1 cellular context compared by ENCODE assay signal in genomic region chr19:11380653-11381534, GRCh38.
TF ChIP-seq lines count a peak whose summit lies in the region.

No MANE protein-coding gene starts in this region.

TF ChIP-seq in HepG2, 621 proteins besides CTCF, POLR2A, EP300 and RAD21 (continued from another document and continues in another):
- TF ChIP-seq ZBED4 (CRISPR knock-in tag; IDR thresholded peaks at IDR 0.05; ENCODE audit: borderline replicate concordance) (peak; percentile 41; the same call in 1 of the 2 replicates), HNF4G (IDR thresholded peaks at IDR 0.05; ENCODE audit: borderline replicate concordance, low read depth, low read length) (no peak), HNF4G (CRISPR knock-in tag; IDR thresholded peaks at IDR 0.05; ENCODE audit: borderline replicate concordance, low read depth) (peak; percentile 25; the same call in 1 of the 2 replicates), HBP1 (CRISPR knock-in tag; IDR thresholded peaks at IDR 0.05; ENCODE audit: low read depth) (0 out of 2 replicates have a peak, but pooled peaks have one; percentile 16), ZSCAN25 (CRISPR knock-in tag; IDR thresholded peaks at IDR 0.05) (peak; percentile 72; the same call in 1 of the 2 replicates), ZNF24 (IDR thresholded peaks at IDR 0.05) (no peak), ZNF10 (CRISPR knock-in tag; IDR thresholded peaks at IDR 0.05; ENCODE audit: borderline replicate concordance, low read depth) (no peak), IKZF4 (CRISPR knock-in tag; IDR thresholded peaks at IDR 0.05; ENCODE audit: borderline replicate concordance, low read depth, not compliant biosample characterization) (no peak), SSRP1 (CRISPR knock-in tag; IDR thresholded peaks at IDR 0.05) (no peak), ZNF501 (CRISPR knock-in tag; IDR thresholded peaks at IDR 0.05) (peak; percentile 93), MAFK (conservative IDR thresholded peaks at IDR 0.05 in 1 of 2, IDR thresholded peaks at IDR 0.05 in 1 of 2; ENCODE audit: low read length in 2 of 2) (no peak), ZNF780A (CRISPR knock-in tag; IDR thresholded peaks at IDR 0.05) (no peak), JUND (CRISPR knock-in tag; IDR thresholded peaks at IDR 0.05) (no peak), ZNF234 (CRISPR knock-in tag; conservative IDR thresholded peaks at IDR 0.05) (no peak), ZNF766 (CRISPR knock-in tag; IDR thresholded peaks at IDR 0.05; ENCODE audit: borderline replicate concordance) (0 out of 2 replicates have a peak, but pooled peaks have one; percentile 30), HDAC1 (CRISPR knock-in tag; IDR thresholded peaks at IDR 0.05) (peak; percentile 70), ZNF577 (CRISPR knock-in tag; IDR thresholded peaks at IDR 0.05; ENCODE audit: borderline replicate concordance, low read depth) (no peak), ZNF251 (CRISPR knock-in tag; IDR thresholded peaks at IDR 0.05) (no peak), SRSF9 (IDR thresholded peaks at IDR 0.05; ENCODE audit: borderline replicate concordance, insufficient read depth, low read depth, low read length, poor library complexity, severe bottlenecking) (no peak), ZNF180 (CRISPR knock-in tag; IDR thresholded peaks at IDR 0.05; ENCODE audit: borderline replicate concordance, low read depth) (no peak), SMAD9 (CRISPR knock-in tag; IDR thresholded peaks at IDR 0.05) (no peak), ZMAT3 (CRISPR knock-in tag; conservative IDR thresholded peaks at IDR 0.05) (0 out of 2 replicates have a peak, but pooled peaks have one; percentile 26), ZNF274 (CRISPR knock-in tag; IDR thresholded peaks at IDR 0.05) (peak; percentile 72; the same call in 1 of the 2 replicates), ZNF441 (CRISPR knock-in tag; IDR thresholded peaks at IDR 0.05; ENCODE audit: borderline replicate concordance) (peak; percentile 71; the same call in 1 of the 2 replicates), ZNF431 (CRISPR knock-in tag; IDR thresholded peaks at IDR 0.05; ENCODE audit: borderline replicate concordance, low read depth) (no peak), NPAS2 (CRISPR knock-in tag; IDR thresholded peaks at IDR 0.05; ENCODE audit: borderline replicate concordance) (no peak), E2F2 (CRISPR knock-in tag; IDR thresholded peaks at IDR 0.05; ENCODE audit: borderline replicate concordance) (no peak), ZNF883 (CRISPR knock-in tag; IDR thresholded peaks at IDR 0.05; ENCODE audit: not compliant biosample characterization) (peak; percentile 83), NFE2 (CRISPR knock-in tag; IDR thresholded peaks at IDR 0.05) (no peak), HDAC2 (CRISPR knock-in tag; IDR thresholded peaks at IDR 0.05) (peak; percentile 37), HCFC1 (IDR thresholded peaks at IDR 0.05; ENCODE audit: low read depth, low read length) (0 out of 2 replicates have a peak, but pooled peaks have one; percentile 19), POGZ (CRISPR knock-in tag; IDR thresholded peaks at IDR 0.05) (peak; percentile 62), HIVEP1 (CRISPR knock-in tag; IDR thresholded peaks at IDR 0.05) (peak; percentile 42; the same call in 1 of the 2 replicates), SKIL (CRISPR knock-in tag; IDR thresholded peaks at IDR 0.05; ENCODE audit: borderline replicate concordance) (no peak), ZBTB43 (CRISPR knock-in tag; conservative IDR thresholded peaks at IDR 0.05) (no peak), NFE2L1 (CRISPR knock-in tag; IDR thresholded peaks at IDR 0.05; ENCODE audit: borderline replicate concordance) (no peak), ZNF660 (CRISPR knock-in tag; IDR thresholded peaks at IDR 0.05; ENCODE audit: borderline replicate concordance, low read depth) (no peak), ZNF713 (CRISPR knock-in tag; IDR thresholded peaks at IDR 0.05) (no peak), BCL6 (CRISPR knock-in tag; IDR thresholded peaks at IDR 0.05) (peak; percentile 50; the same call in 1 of the 2 replicates)
- TF ChIP-seq, protein P1, sequence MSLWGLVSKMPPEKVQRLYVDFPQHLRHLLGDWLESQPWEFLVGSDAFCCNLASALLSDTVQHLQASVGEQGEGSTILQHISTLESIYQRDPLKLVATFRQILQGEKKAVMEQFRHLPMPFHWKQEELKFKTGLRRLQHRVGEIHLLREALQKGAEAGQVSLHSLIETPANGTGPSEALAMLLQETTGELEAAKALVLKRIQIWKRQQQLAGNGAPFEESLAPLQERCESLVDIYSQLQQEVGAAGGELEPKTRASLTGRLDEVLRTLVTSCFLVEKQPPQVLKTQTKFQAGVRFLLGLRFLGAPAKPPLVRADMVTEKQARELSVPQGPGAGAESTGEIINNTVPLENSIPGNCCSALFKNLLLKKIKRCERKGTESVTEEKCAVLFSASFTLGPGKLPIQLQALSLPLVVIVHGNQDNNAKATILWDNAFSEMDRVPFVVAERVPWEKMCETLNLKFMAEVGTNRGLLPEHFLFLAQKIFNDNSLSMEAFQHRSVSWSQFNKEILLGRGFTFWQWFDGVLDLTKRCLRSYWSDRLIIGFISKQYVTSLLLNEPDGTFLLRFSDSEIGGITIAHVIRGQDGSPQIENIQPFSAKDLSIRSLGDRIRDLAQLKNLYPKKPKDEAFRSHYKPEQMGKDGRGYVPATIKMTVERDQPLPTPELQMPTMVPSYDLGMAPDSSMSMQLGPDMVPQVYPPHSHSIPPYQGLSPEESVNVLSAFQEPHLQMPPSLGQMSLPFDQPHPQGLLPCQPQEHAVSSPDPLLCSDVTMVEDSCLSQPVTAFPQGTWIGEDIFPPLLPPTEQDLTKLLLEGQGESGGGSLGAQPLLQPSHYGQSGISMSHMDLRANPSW (CRISPR knock-in tag; IDR thresholded peaks at IDR 0.05; ENCODE audit: borderline replicate concordance) = no peak
- TF ChIP-seq, protein P2, sequence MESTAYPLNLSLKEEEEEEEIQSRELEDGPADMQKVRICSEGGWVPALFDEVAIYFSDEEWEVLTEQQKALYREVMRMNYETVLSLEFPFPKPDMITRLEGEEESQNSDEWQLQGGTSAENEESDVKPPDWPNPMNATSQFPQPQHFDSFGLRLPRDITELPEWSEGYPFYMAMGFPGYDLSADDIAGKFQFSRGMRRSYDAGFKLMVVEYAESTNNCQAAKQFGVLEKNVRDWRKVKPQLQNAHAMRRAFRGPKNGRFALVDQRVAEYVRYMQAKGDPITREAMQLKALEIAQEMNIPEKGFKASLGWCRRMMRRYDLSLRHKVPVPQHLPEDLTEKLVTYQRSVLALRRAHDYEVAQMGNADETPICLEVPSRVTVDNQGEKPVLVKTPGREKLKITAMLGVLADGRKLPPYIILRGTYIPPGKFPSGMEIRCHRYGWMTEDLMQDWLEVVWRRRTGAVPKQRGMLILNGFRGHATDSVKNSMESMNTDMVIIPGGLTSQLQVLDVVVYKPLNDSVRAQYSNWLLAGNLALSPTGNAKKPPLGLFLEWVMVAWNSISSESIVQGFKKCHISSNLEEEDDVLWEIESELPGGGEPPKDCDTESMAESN (CRISPR knock-in tag; conservative IDR thresholded peaks at IDR 0.05) = peak; percentile 71
- TF ChIP-seq, protein P3, sequence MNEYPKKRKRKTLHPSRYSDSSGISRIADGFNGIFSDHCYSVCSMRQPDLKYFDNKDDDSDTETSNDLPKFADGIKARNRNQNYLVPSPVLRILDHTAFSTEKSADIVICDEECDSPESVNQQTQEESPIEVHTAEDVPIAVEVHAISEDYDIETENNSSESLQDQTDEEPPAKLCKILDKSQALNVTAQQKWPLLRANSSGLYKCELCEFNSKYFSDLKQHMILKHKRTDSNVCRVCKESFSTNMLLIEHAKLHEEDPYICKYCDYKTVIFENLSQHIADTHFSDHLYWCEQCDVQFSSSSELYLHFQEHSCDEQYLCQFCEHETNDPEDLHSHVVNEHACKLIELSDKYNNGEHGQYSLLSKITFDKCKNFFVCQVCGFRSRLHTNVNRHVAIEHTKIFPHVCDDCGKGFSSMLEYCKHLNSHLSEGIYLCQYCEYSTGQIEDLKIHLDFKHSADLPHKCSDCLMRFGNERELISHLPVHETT (CRISPR knock-in tag; conservative IDR thresholded peaks at IDR 0.05) = no peak
